In the genomic region with DNA sequence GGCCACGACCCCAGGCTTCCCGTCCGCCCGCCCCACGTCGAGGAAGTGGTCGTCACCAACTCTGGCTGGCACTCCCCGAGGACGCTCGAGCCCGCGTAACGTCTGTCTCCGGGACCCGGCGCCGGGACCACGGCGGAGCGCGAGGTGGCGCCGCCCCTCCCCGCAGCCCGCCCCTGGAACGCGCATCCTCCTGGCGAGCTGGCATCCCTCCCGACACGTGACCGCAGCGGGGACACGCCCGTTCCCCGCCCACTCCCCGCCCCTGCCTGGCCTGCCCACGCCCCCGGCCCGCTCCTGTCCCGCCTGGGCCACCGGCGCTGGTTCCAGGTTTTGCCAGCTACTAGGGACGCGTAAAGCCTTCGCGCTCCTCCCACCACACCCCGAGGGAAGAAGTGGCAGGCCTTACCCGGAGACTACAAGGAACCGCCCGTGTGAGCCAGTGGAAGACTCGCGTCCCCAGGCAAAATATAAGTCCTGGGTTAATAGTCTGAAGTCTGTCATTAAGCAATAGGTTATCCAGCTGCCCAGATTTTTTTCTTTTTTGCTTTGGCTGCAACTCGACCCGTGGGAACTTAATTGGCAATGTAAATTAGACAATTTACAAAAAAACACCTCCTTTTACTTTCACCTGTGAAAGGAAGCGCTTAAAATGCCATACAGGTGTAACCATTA, we compare ENCODE assay signal across 8 cellular contexts. TPM values are rescaled to one million over a fixed set of nuclear protein-coding genes. Genes with fewer than 3 reads are reported as not detected.
DNase-seq lines count a peak whose midpoint lies in the region; ATAC-seq, FAIRE-seq and TF ChIP-seq lines count a peak whose summit lies in the region.

A gene (minus strand): TSS at position 131 of the 672 bp plus-strand sequence. CDS start 20,291 bp downstream, outside the sequence.

- H3K27me3 ChIP-seq in IMR-90 (ENCODE audit: control insufficient read depth, insufficient read depth, low read length) = no peaks in the 10 kb centered on the region
- H3K27me3 ChIP-seq in endothelial cell of umbilical vein (ENCODE audit: control insufficient read depth in 2 of 2, insufficient read depth in 2 of 2, low read length in 2 of 2) = no peaks in the 10 kb centered on the region

- H2BK5ac ChIP-seq in IMR-90 (ENCODE audit: low read depth, low read length, poor library complexity, severe bottlenecking) = peak within 1 kb of the TSS; percentile 33

- no peak for TF ChIP-seq CTCF in GM10266 (IDR thresholded peaks at IDR 0.05; ENCODE audit: control insufficient read depth, insufficient read depth, low read depth, missing control alignments)
- 0 out of 2 replicates have a peak, but pooled peaks have one; percentile 1 for TF ChIP-seq CTCF in IMR-90 (conservative IDR thresholded peaks at IDR 0.05; ENCODE audit: low read depth, low read length)
- TF ChIP-seq CTCF in OCI-LY7 (conservative IDR thresholded peaks at IDR 0.05; ENCODE audit: low read length) = no peak
- no peak for TF ChIP-seq CTCF in endothelial cell of umbilical vein (IDR thresholded peaks at IDR 0.05; ENCODE audit: extremely low read depth in 1 of 2, insufficient read depth in 1 of 2, low read depth in 1 of 2, low read length in 2 of 2)

- WGBS in IMR-90 (ENCODE audit: extremely low coverage in 2 of 2, insufficient read length in 1 of 2), 2 experiments = 0% methylated on average over 20 of the region's 55 CpGs; no CpG with 5 or more reads in 1 of the 2 experiments
- WGBS in mesodermal cell (ENCODE audit: insufficient coverage in 2 of 2), 2 experiments = 0% methylated on average over 25 to 42 of the region's 55 CpGs

- H3K56ac ChIP-seq in IMR-90 (ENCODE audit: extremely low read depth, insufficient read depth, low read length) = peak within 1 kb of the TSS; percentile 23; the same call in 1 of the 2 replicates

- H2BK15ac ChIP-seq in IMR-90 (ENCODE audit: low read depth, low read length) = no peak within 1 kb of the TSS

- DNase-seq in GM10266 (ENCODE audit: extremely low spot score) (peak; percentile 53), IMR-90 (peak; percentile 85), OCI-LY7 (ENCODE audit: low spot score) (peak; percentile 72), activated T-cell treated with anti-CD3 and anti-CD28 coated beads for 4 hours (peak; percentile 76), endothelial cell of umbilical vein (ENCODE audit: low read depth, low spot score) (peak; percentile 95), GM19240 (ENCODE audit: insufficient read length, low spot score) (no peak)
- peak; percentile 62 for DNase-seq in stimulated activated CD8-positive, alpha-beta memory T cell treated with anti-CD3 and anti-CD28 coated beads, Interleukin-12 subunit alpha, Interleukin-12 subunit beta, amount 100 ng/mL, for 4 hours (ENCODE audit: low read depth)

- H4K8ac ChIP-seq in IMR-90 (ENCODE audit: low read depth in 2 of 2, low read length in 2 of 2) = peak within 1 kb of the TSS; percentile 11 to 75; a peak in 1 of 4 replicates

- H3K9me2 ChIP-seq in OCI-LY7 (ENCODE audit: insufficient read depth, low read length) = no peaks in the 10 kb centered on the region

- CTCF ChIA-PET in IMR-90 (lab: Yijun Ruan, JAX) (interaction anchor here (1.0 kb wide), 1 partner anchor 15 kb away, joined by 3 read pairs; no protein-coding TSS in a partner anchor), OCI-LY7 (lab: Charles Lee; ENCODE audit: unreplicated experiment) (interaction anchor here (0.6 to 0.7 kb wide), 2 partner anchors 17 to 483 kb away, joined by 5 read pairs; no protein-coding TSS in a partner anchor), endothelial cell of umbilical vein (lab: Charles Lee) (interaction anchor here (0.6 to 2.5 kb wide), 12 partner anchors 9 to 221 kb away, joined by 3 to 21 read pairs (median 5); no protein-coding TSS in a partner anchor)

- TF ChIP-seq POLR2A in IMR-90 (IDR thresholded peaks at IDR 0.05; ENCODE audit: low read depth, low read length) (peak; percentile 59), endothelial cell of umbilical vein (IDR thresholded peaks at IDR 0.05; ENCODE audit: low read depth, low read length) (peak; percentile 83)

- POLR2A ChIA-PET in IMR-90 (lab: Charles Lee; ENCODE audit: unreplicated experiment) = interaction anchor here (0.6 to 1.3 kb wide), 5 partner anchors 12 to 209 kb away, joined by 4 to 15 read pairs (median 9); no protein-coding TSS in a partner anchor
- POLR2A ChIA-PET in OCI-LY7 (lab: Charles Lee) = no interaction called here
- POLR2A ChIA-PET in endothelial cell of umbilical vein (lab: Charles Lee) = interaction anchor here (0.6 to 1.7 kb wide), 4 partner anchors 16 to 259 kb away, joined by 4 to 6 read pairs (median 4); a partner anchor contains a TSS

- H3K79me2 ChIP-seq in OCI-LY7 (ENCODE audit: insufficient read depth, low read depth, low read length) (no peaks in the 10 kb centered on the region), endothelial cell of umbilical vein (ENCODE audit: control insufficient read depth, insufficient read depth, low read length) (peaks cover 2% of the 10 kb centered on the region)

- H3K27ac ChIP-seq in IMR-90 (ENCODE audit: insufficient read depth, low read length) = peak within 1 kb of the TSS; percentile 56
- H3K27ac ChIP-seq in OCI-LY7 (ENCODE audit: low read depth, low read length, poor library complexity, severe bottlenecking) = no peak within 1 kb of the TSS
- peak within 1 kb of the TSS; percentile 57 for H3K27ac ChIP-seq in endothelial cell of umbilical vein (ENCODE audit: insufficient read depth, low read depth, low read length)
- H3K27ac ChIP-seq in mesodermal cell (ENCODE audit: low read depth, low read length, severe bottlenecking) = peak within 1 kb of the TSS; percentile 90

- H4K20me1 ChIP-seq in IMR-90 (ENCODE audit: insufficient read depth, low read length) = no peaks in the 10 kb centered on the region
- H4K20me1 ChIP-seq in OCI-LY7 (ENCODE audit: insufficient read depth, low read length) = no peaks in the 10 kb centered on the region
- H4K20me1 ChIP-seq in endothelial cell of umbilical vein (replicated peaks; ENCODE audit: control insufficient read depth, extremely low read depth, insufficient read depth, low read length) = no peaks in the 10 kb centered on the region

- peak; percentile 93 for ATAC-seq in IMR-90 (ENCODE audit: low read depth)

- H3K79me1 ChIP-seq in IMR-90 (ENCODE audit: low read depth in 1 of 2, low read length in 2 of 2) = peaks cover 0 to 7% of the 10 kb centered on the region in 2 experiments; a peak in 2 of 4 replicates

- peak within 1 kb of the TSS; percentile 4; the same call in 1 of the 2 replicates for H4K5ac ChIP-seq in IMR-90 (ENCODE audit: low read depth, low read length)

- H3K14ac ChIP-seq in IMR-90 (replicated peaks; ENCODE audit: low read depth, low read length) = peak within 1 kb of the TSS; percentile 71

- no peak for TF ChIP-seq RAD21 in IMR-90 (IDR thresholded peaks at IDR 0.05; ENCODE audit: low read length)

- peak within 1 kb of the TSS; percentile 86 for H3K4me2 ChIP-seq in IMR-90 (ENCODE audit: low read depth, low read length)
- peak within 1 kb of the TSS; percentile 85 for H3K4me2 ChIP-seq in OCI-LY7 (ENCODE audit: low read length)
- peak within 1 kb of the TSS; percentile 93 for H3K4me2 ChIP-seq in endothelial cell of umbilical vein (ENCODE audit: insufficient read depth, low read length)

- intact Hi-C loops in IMR-90 (cut with micrococcal nuclease) (loop anchor here (5.0 kb wide), 1 partner anchor 36 kb away; no protein-coding TSS in a partner anchor), OCI-LY7 (cut with micrococcal nuclease; ENCODE audit: unreplicated experiment) (loop anchor here (10.0 kb wide), 1 partner anchor 223 kb away; no protein-coding TSS in a partner anchor), endothelial cell of umbilical vein (cut with micrococcal nuclease) (loop anchor here (1.0 to 5.0 kb wide), 3 partner anchors 28 to 126 kb away; a partner anchor contains a TSS)

- H2AK9ac ChIP-seq in IMR-90 (replicated peaks; ENCODE audit: low read depth, low read length, poor library complexity) = peak within 1 kb of the TSS; percentile 74

- H3K9ac ChIP-seq in IMR-90 (ENCODE audit: low read depth, low read length) (peak within 1 kb of the TSS; percentile 49), endothelial cell of umbilical vein (replicated peaks; ENCODE audit: extremely low read depth, insufficient read depth, low read length) (peak within 1 kb of the TSS; percentile 68)

- H2BK120ac ChIP-seq in IMR-90 (ENCODE audit: low read depth, low read length) = peak within 1 kb of the TSS; percentile 26

- no peak within 1 kb of the TSS; the same call in 1 of the 2 replicates for H2AK5ac ChIP-seq in IMR-90 (ENCODE audit: low read depth, low read length)

- in situ Hi-C loops in IMR-90 (cut with MboI; ENCODE audit: low sequenced_read_pairs) = no loop called here

- H2AFZ ChIP-seq in IMR-90 (replicated peaks; ENCODE audit: low read length, poor library complexity) (peak within 1 kb of the TSS; percentile 97), OCI-LY7 (ENCODE audit: low read length) (peak within 1 kb of the TSS; percentile 73; the same call in 1 of the 2 replicates), endothelial cell of umbilical vein (ENCODE audit: low read depth, low read length) (peak within 1 kb of the TSS; percentile 80)

- peak within 1 kb of the TSS; percentile 60; the same call in 1 of the 2 replicates for H4K91ac ChIP-seq in IMR-90 (ENCODE audit: insufficient read depth, low read depth, low read length)

- H3K9me1 ChIP-seq in IMR-90 (ENCODE audit: insufficient read depth, low read length) (0 out of 2 replicates have a peak, but pooled peaks cover 3% of the 10 kb centered on the region), endothelial cell of umbilical vein (replicated peaks; ENCODE audit: control insufficient read depth, extremely low read depth, insufficient read depth, low read length) (no peaks in the 10 kb centered on the region)

- no peaks in the 10 kb centered on the region for H3K36me3 ChIP-seq in IMR-90 (ENCODE audit: control insufficient read depth, insufficient read depth, low read length)
- H3K36me3 ChIP-seq in OCI-LY7 (ENCODE audit: insufficient read depth, low read length) = no peaks in the 10 kb centered on the region
- H3K36me3 ChIP-seq in endothelial cell of umbilical vein (ENCODE audit: control insufficient read depth in 2 of 2, extremely low read depth in 1 of 2, insufficient read depth in 2 of 2, low read length in 2 of 2) = no peaks in the 10 kb centered on the region
- no peaks in the 10 kb centered on the region for H3K36me3 ChIP-seq in mesodermal cell (ENCODE audit: control insufficient read depth, insufficient read depth, low read length)

- H3K4me1 ChIP-seq in IMR-90 (ENCODE audit: control insufficient read depth, insufficient read depth, low read length) = 0 out of 2 replicates have a peak, but pooled peaks cover 2% of the 10 kb centered on the region
- peaks cover 7% of the 10 kb centered on the region for H3K4me1 ChIP-seq in OCI-LY7 (ENCODE audit: insufficient read depth, low read length, poor library complexity, severe bottlenecking)
- H3K4me1 ChIP-seq in endothelial cell of umbilical vein (ENCODE audit: control insufficient read depth, extremely low read depth, insufficient read depth, low read length) = peaks cover 10% of the 10 kb centered on the region
- H3K4me1 ChIP-seq in mesodermal cell (ENCODE audit: control insufficient read depth, insufficient read depth, low read length, poor library complexity, severe bottlenecking) = peaks cover 18% of the 10 kb centered on the region

- peak; percentile 64 for FAIRE-seq in endothelial cell of umbilical vein (lab: Jason Lieb, UNC)

- H3K4me3 ChIP-seq in IMR-90 (ENCODE audit: insufficient read depth, low read depth, low read length) (peak within 1 kb of the TSS; percentile 56), OCI-LY7 (ENCODE audit: low read depth, low read length, poor library complexity, severe bottlenecking) (peak within 1 kb of the TSS; percentile 66), endothelial cell of umbilical vein (replicated peaks in 1 of 3; ENCODE audit: insufficient read depth in 1 of 3, low read depth in 1 of 3, low read length in 3 of 3) (peak within 1 kb of the TSS; percentile 4 to 86 (median 52)), mesodermal cell (ENCODE audit: extremely low read depth, insufficient read depth, low read length, poor library complexity, severe bottlenecking) (peak within 1 kb of the TSS; percentile 61)

- peak within 1 kb of the TSS; percentile 56 for H3K4ac ChIP-seq in IMR-90 (ENCODE audit: low read depth, low read length)

- no TSS peak for BruUV-seq in IMR-90 (replicated peaks; lab: Mats Ljungman, UMichigan)
- BruUV-seq in OCI-LY7 (replicated peaks; lab: Mats Ljungman, UMichigan) = no TSS peak
- BruUV-seq in endothelial cell of umbilical vein (replicated peaks; lab: Mats Ljungman, UMichigan) = TSS peak; percentile 55

- H3K18ac ChIP-seq in IMR-90 (ENCODE audit: low read depth, low read length) = peak within 1 kb of the TSS; percentile 19

- peak within 1 kb of the TSS; percentile 89 for H3K23ac ChIP-seq in IMR-90 (ENCODE audit: low read depth, low read length)

- H3K9me3 ChIP-seq in IMR-90 (ENCODE audit: control insufficient read depth, insufficient read depth, low read length) (no peaks in the 10 kb centered on the region), OCI-LY7 (ENCODE audit: low read length) (no peaks in the 10 kb centered on the region), endothelial cell of umbilical vein (replicated peaks; ENCODE audit: control insufficient read depth, insufficient read depth, low read length) (no peaks in the 10 kb centered on the region), mesodermal cell (ENCODE audit: control insufficient read depth, low read length) (no peaks in the 10 kb centered on the region)

- H2BK20ac ChIP-seq in IMR-90 (ENCODE audit: low read depth, low read length) = no peak within 1 kb of the TSS

- dilution Hi-C loops in IMR-90 (cut with HindIII; ENCODE audit: low sequenced_read_pairs, unreplicated experiment) = no loop called here
- dilution Hi-C loops in endothelial cell of umbilical vein (cut with MboI; ENCODE audit: extremely low pct_ligation_motif_present, low sequenced_read_pairs) = no loop called here

RNA-seq across cellular contexts. Expression of the gene that starts here (rescaled TPM):
- total RNA-seq in IMR-90 (2012; rRNA removed) (50.3 and 70.4 TPM in 2 replicates), OCI-LY7 (2022) (0.59 and 0.65 TPM in 2 replicates), endothelial cell of umbilical vein (12.7 and 16.5 TPM in 2 replicates)
- polyA plus RNA-seq in IMR-90 (2012; rRNA removed) (26.9 and 29.4 TPM in 2 replicates), endothelial cell of umbilical vein (6.1 and 6.4 TPM in 2 replicates)
- 7.3 and 13.5 TPM in 2 replicates for polyA plus RNA-seq in IMR-90 (2012; cell fraction: cytosol; rRNA removed)
- polyA plus RNA-seq in IMR-90 (2012; cell fraction: nucleus; rRNA removed; ENCODE audit: low replicate concordance) = 3.2 and 21.3 TPM in 2 replicates
- total RNA-seq in OCI-LY7 (2014; rRNA removed; shearing (Covaris generic)) = 0.06 and 1.4 TPM in 2 replicates
- polyA plus RNA-seq in endothelial cell of umbilical vein (2011; cell fraction: cytosol; rRNA removed) = 8.6 and 9.8 TPM in 2 replicates
- 10.0 and 14.6 TPM in 2 replicates for polyA plus RNA-seq in endothelial cell of umbilical vein (2011; cell fraction: nucleus; rRNA removed)
- polyA plus RNA-seq in endothelial cell of umbilical vein (2012) = 14.4 and 16.6 TPM in 2 replicates
- 14.9 and 18.5 TPM in 2 replicates for polyA minus RNA-seq in endothelial cell of umbilical vein
- 12.7 TPM for polyA minus RNA-seq in endothelial cell of umbilical vein (2011; cell fraction: cytosol; rRNA and poly(A)+ RNA removed)
- 10.4 and 11.8 TPM in 2 replicates for polyA minus RNA-seq in endothelial cell of umbilical vein (2011; cell fraction: nucleus; rRNA and poly(A)+ RNA removed)
- 20.0 TPM for polyA plus RNA-seq in mesodermal cell (2013, experiment 1 of 2)
- polyA plus RNA-seq in mesodermal cell (2013, experiment 2 of 2) = 21.2 TPM
